Comparison of ENCODE assay signal across 15 cellular contexts in the genomic region with DNA sequence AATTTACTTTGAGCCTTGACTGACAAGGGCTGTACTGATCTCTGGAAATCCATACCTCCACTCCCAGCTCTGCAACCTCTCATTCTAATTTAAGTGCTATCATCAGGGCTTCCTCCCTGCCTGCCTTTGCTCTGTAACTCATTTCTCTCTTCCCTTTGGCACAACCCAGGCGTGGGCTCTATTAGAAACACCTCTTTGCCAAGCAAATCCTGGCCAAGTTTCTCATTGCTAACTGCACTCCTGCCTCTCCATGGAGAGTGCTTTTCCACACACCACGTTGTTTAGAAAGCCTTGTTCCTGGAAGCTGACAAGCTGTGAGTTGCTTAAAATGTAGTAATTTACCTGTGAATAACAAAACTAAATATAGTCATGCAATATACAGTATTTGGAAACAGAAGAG. TPM values are rescaled to one million over a fixed set of nuclear protein-coding genes. Genes with fewer than 3 reads are reported as not detected.
DNase-seq lines count a peak whose midpoint lies in the region; ATAC-seq and TF ChIP-seq lines count a peak whose summit lies in the region.
"Had no signal": no experiment of that assay in that cellular context is flagged by ENCODE, and none has a peak within 500 bp of the region (broad histone marks: within the 10 kb centered on the region; RNA-seq: fewer than 3 reads in every experiment).

No MANE protein-coding gene starts in this region.

- H3K4me1 ChIP-seq in PC-3 (ENCODE audit: insufficient read depth, low read length): peaks cover 43% of the 10 kb centered on the region
- H3K4me1 ChIP-seq: HAP-1 had no signal

- no peak overlapping the region for H3K27ac ChIP-seq in PC-3 (ENCODE audit: low read length)

- H3K36me3 ChIP-seq in PC-3 (ENCODE audit: low read depth, low read length): no peaks in the 10 kb centered on the region
- H3K36me3 ChIP-seq: HAP-1 had no signal

- H3K9me2 ChIP-seq in PC-3 (replicated peaks; ENCODE audit: low read length): no peaks in the 10 kb centered on the region

- H3K27me3 ChIP-seq in PC-3 (ENCODE audit: low read length): no peaks in the 10 kb centered on the region

- H3K9me3 ChIP-seq in PC-3 (ENCODE audit: low read length): no peaks in the 10 kb centered on the region
- H3K9me3 ChIP-seq: HAP-1 had no signal

- peak overlapping the region; percentile 67 for H2AFZ ChIP-seq in PC-3 (ENCODE audit: low read length)

- H3K9ac ChIP-seq in PC-3 (ENCODE audit: low read length): no peak overlapping the region

- H3K4me3 ChIP-seq in PC-3 (ENCODE audit: low read length): no peak overlapping the region
- H3K4me3 ChIP-seq: GM12878, HAP-1, skin epidermis had no signal

- no peaks in the 10 kb centered on the region for H4K20me1 ChIP-seq in PC-3 (ENCODE audit: low read length)

- H3F3A ChIP-seq in PC-3 (ENCODE audit: low read length, unreplicated experiment): no peaks in the 10 kb centered on the region

- no TSS peak for BruUV-seq in PC-3 (replicated peaks; lab: Mats Ljungman, UMichigan)

- POLR2A ChIA-PET in PC-3 (lab: Charles Lee; ENCODE audit: unreplicated experiment): interaction anchor here (0.5 to 0.6 kb wide), 2 partner anchors 17 to 258 kb away, joined by 3 read pairs; no protein-coding TSS in a partner anchor

- intact Hi-C loops in PC-3 (cut with micrococcal nuclease): loop anchor here (2.0 kb wide), 1 partner anchor 36 kb away; no protein-coding TSS in a partner anchor

- TF ChIP-seq CTCF in PC-3 (conservative IDR thresholded peaks at IDR 0.05; ENCODE audit: low read depth, low read length) (no peak), omental fat pad (IDR thresholded peaks at IDR 0.05) (no peak), GM13976 (IDR thresholded peaks at IDR 0.05; ENCODE audit: borderline replicate concordance, control extremely low read depth, extremely low read depth, insufficient read depth, missing control alignments) (no peak)

- CTCF ChIA-PET in PC-3 (lab: Charles Lee): no interaction called here

- H3K4me2 ChIP-seq in PC-3 (ENCODE audit: low read length): peak overlapping the region; percentile 34

- ATAC-seq in PC-3 (peak; percentile 9), omental fat pad (ENCODE audit: low FRiP score) (peak; percentile 90), HG03280 (IDR thresholded peaks at IDR 0.05; ENCODE audit: unreplicated experiment) (no peak), GM21515 (IDR thresholded peaks at IDR 0.05; ENCODE audit: unreplicated experiment) (no peak)
- ATAC-seq: GM12878 had no signal

- H3K79me2 ChIP-seq in PC-3 (ENCODE audit: low read length): no peaks in the 10 kb centered on the region

- in situ Hi-C loops in GM13976 (cut with MboI; ENCODE audit: low sequenced_read_pairs, unreplicated experiment): no loop called here

- peak; percentile 85 for DNase-seq in Ammon's horn (ENCODE audit: low spot score)
- DNase-seq in PC-3: no peak
- peak; percentile 42 for DNase-seq in globus pallidus (ENCODE audit: low spot score)
- DNase-seq in omental fat pad (ENCODE audit: low spot score): no peak
- DNase-seq in GM13976 (ENCODE audit: low spot score): no peak
- no peak for DNase-seq in epidermal melanocyte (ENCODE audit: insufficient read length, low spot score)
- DNase-seq: activated CD4-positive, CD25-positive, alpha-beta regulatory T cell treated with anti-CD3 and anti-CD28 coated beads, Interleukin-2, amount 50 U/mL, for 72 hours; activated T-cell treated with anti-CD3 and anti-CD28 coated beads, Interleukin-2, amount 50 U/mL, for 48 hours; naive B cell; NCI-H1930 had no signal

RNA-seq across cellular contexts. Expression of gene FSTL1, which starts 20.1 kb away (rescaled TPM):
- total RNA-seq in PC-3 (2014; rRNA removed): 178 and 185 TPM in 2 replicates
- total RNA-seq in omental fat pad: 100 to 1,000 TPM; 532 to 861 (median 705) TPM

Comparison
In these comparisons a context has a peak if more than half of its experiments do, and no peak if none do; other contexts are left out.
1. DNase-seq: peak in Ammon's horn (single experiment) and globus pallidus (single experiment); none in PC-3 (single experiment), omental fat pad (single experiment), GM13976 (single experiment) and epidermal melanocyte (single experiment).
2. ATAC-seq: peak in PC-3 (single experiment) and omental fat pad (single experiment); none in HG03280 (single experiment) and GM21515 (single experiment).